Comparison of ENCODE assay signal across 16 cellular contexts in genomic region chr14:77822307-77822706, GRCh38. TPM values are rescaled to one million over a fixed set of nuclear protein-coding genes. Genes with fewer than 3 reads are reported as not detected.
DNase-seq lines count a peak whose midpoint lies in the region; ATAC-seq and TF ChIP-seq lines count a peak whose summit lies in the region.
"Had no signal": no experiment of that assay in that cellular context is flagged by ENCODE, and none has a peak within 500 bp of the region (broad histone marks: within the 10 kb centered on the region; RNA-seq: fewer than 3 reads in every experiment).

No MANE protein-coding gene starts in this region.

- H2BK120ac ChIP-seq in neuronal stem cell (ENCODE audit: low read depth, low read length): no peak overlapping the region

- DNase-seq in DMS53 (lab: John Stamatoyannopoulos, UW): peak; percentile 7
- DNase-seq in DMS53 treated with DMSO at 0.1 percent for 48 hours (lab: John Stamatoyannopoulos, UW; ENCODE audit: unreplicated experiment): no peak
- peak; percentile 91 for DNase-seq in DMS79 treated with DMSO at 0.1 percent for 48 hours (lab: John Stamatoyannopoulos, UW)
- no peak for DNase-seq in WTC11 (ENCODE audit: low spot score)
- DNase-seq in neuronal stem cell (ENCODE audit: low spot score): no peak
- no peak for DNase-seq in NCI-H2196 treated with DMSO at 0.1 percent for 48 hours (lab: John Stamatoyannopoulos, UW; ENCODE audit: unreplicated experiment)
- no peak for DNase-seq in D341Med (ENCODE audit: low spot score)
- DNase-seq in substantia nigra (lab: John Stamatoyannopoulos, UW): no peak
- DNase-seq: AML-193; Caco-2; CD8-positive, alpha-beta memory T cell; DND-41; GDM1 had no signal

- TF ChIP-seq CTCF in WTC11 (IDR thresholded peaks at IDR 0.05): no peak

- CTCF ChIA-PET in WTC11 (lab: Charles Lee): no interaction called here

- H3K4me3 Mint-ChIP-seq in WTC11: no peak overlapping the region
- H3K4me3 Mint-ChIP-seq: CD8-positive, alpha-beta memory T cell; IgD-negative memory B cell had no signal

- no peaks in the 10 kb centered on the region for H3K4me1 Mint-ChIP-seq in WTC11
- H3K4me1 Mint-ChIP-seq: CD8-positive, alpha-beta memory T cell; IgD-negative memory B cell had no signal

- no peaks in the 10 kb centered on the region for H3K4me1 ChIP-seq in neuronal stem cell (ENCODE audit: control insufficient read depth in 2 of 2, insufficient read depth in 1 of 2, low read depth in 1 of 2, low read length in 2 of 2)
- H3K4me1 ChIP-seq: BLaER1, Caco-2 had no signal

- H3K79me1 ChIP-seq in neuronal stem cell (ENCODE audit: low read depth, low read length): no peaks in the 10 kb centered on the region

- H2BK12ac ChIP-seq in neuronal stem cell (ENCODE audit: low read length): no peak overlapping the region

- no peak overlapping the region for H3K4ac ChIP-seq in neuronal stem cell (ENCODE audit: low read length)

- H2BK5ac ChIP-seq in neuronal stem cell (ENCODE audit: low read length): no peak overlapping the region

- no peaks in the 10 kb centered on the region for H3K27me3 Mint-ChIP-seq in WTC11 (ENCODE audit: low read depth)
- H3K27me3 Mint-ChIP-seq: CD8-positive, alpha-beta memory T cell; IgD-negative memory B cell had no signal

- no peaks in the 10 kb centered on the region for H3K36me3 Mint-ChIP-seq in WTC11

- no peak overlapping the region for H3K9ac ChIP-seq in neuronal stem cell (ENCODE audit: low read depth, low read length, poor library complexity)
- H3K9ac ChIP-seq: BLaER1 had no signal

- ATAC-seq in WTC11: peak; percentile 60

- H2BK15ac ChIP-seq in neuronal stem cell (ENCODE audit: low read length): no peak overlapping the region

- no peak overlapping the region for H3K4me3 ChIP-seq in neuronal stem cell (ENCODE audit: low read length in 2 of 2)
- H3K4me3 ChIP-seq: BLaER1 had no signal

- H2AK5ac ChIP-seq in neuronal stem cell (ENCODE audit: low read depth, low read length): no peak overlapping the region

- H2AFZ ChIP-seq in neuronal stem cell (ENCODE audit: low read length): no peak overlapping the region

- H4K91ac ChIP-seq in neuronal stem cell (ENCODE audit: low read depth, low read length, poor library complexity): no peak overlapping the region

- no peaks in the 10 kb centered on the region for H3K27me3 ChIP-seq in neuronal stem cell (ENCODE audit: control insufficient read depth in 3 of 3, insufficient read depth in 3 of 3, low read depth in 1 of 3, low read length in 3 of 3)
- H3K27me3 ChIP-seq: BLaER1 had no signal

- POLR2A ChIA-PET in WTC11 (lab: Charles Lee): no interaction called here

- H3K27ac ChIP-seq in neuronal stem cell (replicated peaks; ENCODE audit: low read length): no peak overlapping the region
- no peak overlapping the region for H3K27ac ChIP-seq in substantia nigra (ENCODE audit: low read depth, low read length, poor library complexity, severe bottlenecking)
- H3K27ac ChIP-seq: 22Rv1, BLaER1 had no signal

- H3K14ac ChIP-seq in neuronal stem cell (ENCODE audit: low read length): no peak overlapping the region

- no CpG with 5 or more reads among the region's 5 CpGs for WGBS in neuronal stem cell (ENCODE audit: extremely low coverage in 2 of 2, insufficient read length in 2 of 2, insufficient replicate concordance in 1 of 2), 2 donors

- no peak overlapping the region for H3K27ac Mint-ChIP-seq in WTC11

- no peaks in the 10 kb centered on the region for H3K9me3 Mint-ChIP-seq in WTC11
- H3K9me3 Mint-ChIP-seq: CD8-positive, alpha-beta memory T cell; IgD-negative memory B cell had no signal

- no peaks in the 10 kb centered on the region for H3K9me3 ChIP-seq in neuronal stem cell (replicated peaks in 1 of 2; ENCODE audit: control insufficient read depth in 2 of 2, insufficient read depth in 1 of 2, low read depth in 1 of 2, low read length in 2 of 2)
- H3K9me3 ChIP-seq: BLaER1, Caco-2 had no signal

- no peak overlapping the region for H4K8ac ChIP-seq in neuronal stem cell (ENCODE audit: low read depth, low read length)

- H3K4me2 ChIP-seq in neuronal stem cell (ENCODE audit: insufficient read depth, low read length, poor library complexity, severe bottlenecking): no peak overlapping the region
- H3K4me2 ChIP-seq: BLaER1 had no signal

- peaks cover 0 to 12% of the 10 kb centered on the region in 2 donors for H3K36me3 ChIP-seq in neuronal stem cell (replicated peaks in 1 of 2; ENCODE audit: control insufficient read depth in 2 of 2, insufficient read depth in 2 of 2, low read length in 2 of 2)

- H3K18ac ChIP-seq in neuronal stem cell (ENCODE audit: low read length): no peak overlapping the region

- H3K23ac ChIP-seq in neuronal stem cell (ENCODE audit: low read depth, low read length, poor library complexity): peak overlapping the region; percentile 3

TF ChIP-seq in WTC11, 78 proteins besides CTCF, POLR2A, EP300 and RAD21:
- TF ChIP-seq CDX4 (CRISPR knock-in tag; IDR thresholded peaks at IDR 0.05; ENCODE audit: borderline replicate concordance) (no peak), PRRX2 (CRISPR knock-in tag; IDR thresholded peaks at IDR 0.05) (no peak), TEAD4 (CRISPR knock-in tag; IDR thresholded peaks at IDR 0.05) (no peak), SMAD4 (CRISPR knock-in tag; IDR thresholded peaks at IDR 0.05) (no peak), ESRRA (CRISPR knock-in tag; IDR thresholded peaks at IDR 0.05; ENCODE audit: borderline replicate concordance) (no peak), JAZF1 (CRISPR knock-in tag; IDR thresholded peaks at IDR 0.05) (no peak), MAX (CRISPR knock-in tag; IDR thresholded peaks at IDR 0.05) (no peak), GTF2I (CRISPR knock-in tag; conservative IDR thresholded peaks at IDR 0.05) (no peak), ZNF263 (CRISPR knock-in tag; IDR thresholded peaks at IDR 0.05; ENCODE audit: low read depth) (no peak)
TF ChIP-seq in WTC11: peak in this region for 0.

RNA-seq across cellular contexts. Expression of gene ADCK1, which starts 22.4 kb away (rescaled TPM):
- 11.4 to 12.8 TPM (median 12.0 TPM) in 3 replicates for total RNA-seq in WTC11 (2021)
- polyA plus RNA-seq in neuronal stem cell (2013, experiment 1 of 2): 6.4 TPM
- 6.5 TPM for polyA plus RNA-seq in neuronal stem cell (2013, experiment 2 of 2)

Comparison
In these comparisons a context has a peak if more than half of its experiments do, and no peak if none do; other contexts are left out.
1. DNase-seq: peak in DMS53 (single experiment) and DMS79 treated with DMSO at 0.1 percent for 48 hours (single experiment); none in DMS53 treated with DMSO at 0.1 percent for 48 hours (single experiment), WTC11 (single experiment), neuronal stem cell (single experiment), NCI-H2196 treated with DMSO at 0.1 percent for 48 hours (single experiment), D341Med (single experiment) and substantia nigra (0 of 49).